ENCODE assay signal across 36 cellular contexts in genomic region chr13:34752561-34752960, GRCh38.
"Had no signal": no experiment of that assay in that cellular context is flagged by ENCODE, and none has a peak within 500 bp of the region (broad histone marks: within the 10 kb centered on the region; RNA-seq: fewer than 3 reads in every experiment).

No MANE protein-coding gene starts in this region.

- H3K36me3 ChIP-seq: adrenal gland, ascending aorta, cardiac muscle cell had no signal

- H3K4me1 ChIP-seq: ascending aorta had no signal

- H3K4me3 Mint-ChIP-seq: activated B cell treated with CpG ODN at 0.5 μM for 24 hours; activated CD4-positive, alpha-beta memory T cell treated with anti-CD3 and anti-CD28 coated beads for 36 hours; activated CD4-positive, alpha-beta T cell treated with anti-CD3 and anti-CD28 coated beads, Interleukin-2, amount 10 ng/mL, durations not matched to agents 24 days and 14 days; activated CD8-positive, alpha-beta T cell treated with anti-CD3 and anti-CD28 coated beads for 36 hours; activated naive CD4-positive, alpha-beta T cell treated with anti-CD3 and anti-CD28 coated beads for 36 hours; activated naive CD8-positive, alpha-beta T cell treated with anti-CD3 and anti-CD28 coated beads for 36 hours; activated T-cell treated with anti-CD3 and anti-CD28 coated beads, Interleukin-2, amount 50 U/mL, for 4 hours; activated T-cell treated with anti-CD3 and anti-CD28 coated beads, Interleukin-2, amount 50 U/mL, for 72 hours; activated T-helper 1 cell treated with anti-CD3 and anti-CD28 coated beads, Interleukin-12 subunit alpha, Interleukin-12 subunit beta, Interleukin-2, Interleukin-4 antibody, amounts not matched to agents 30 ng/mL and 10 ng/mL and 1 ng/mL, durations not matched to agents 14 hours and 24 hours and 36 hours; activated T-helper 17 cell treated with anti-CD3 and anti-CD28 coated beads, Interleukin-2, amount 50 U/mL, for 72 hours; brain; central memory CD8-positive, alpha-beta T cell; T-helper 1 cell treated with Interleukin-12 subunit alpha and Interleukin-12 subunit beta and Interleukin-4 antibody, amounts not matched to agents 30 μg/mL and 1 μg/mL, for 36 hours; T-helper 2 cell treated with Interferon-gamma antibody and Interleukin-4, amounts not matched to agents 5 μg/mL and 100 μg/mL, for 36 hours had no signal

- H3K9me3 ChIP-seq: adrenal gland, ascending aorta had no signal

- H3K27me3 ChIP-seq: adrenal gland, ascending aorta had no signal

- H3K27ac ChIP-seq: adrenal gland, ascending aorta, cardiac muscle cell, VCaP had no signal

- ATAC-seq: activated CD8-positive, alpha-beta T cell treated with anti-CD3 and anti-CD28 coated beads for 36 hours; activated naive CD4-positive, alpha-beta T cell treated with anti-CD3 and anti-CD28 coated beads, Interleukin-2, amount 50 U/mL, for 72 hours; activated T-cell treated with anti-CD3 and anti-CD28 coated beads, Interleukin-2, amount 50 U/mL, for 4 hours; activated T-cell treated with anti-CD3 and anti-CD28 coated beads, Interleukin-2, amount 50 U/mL, for 72 hours; activated T-helper 17 cell treated with anti-CD3 and anti-CD28 coated beads, Interleukin-2, amount 50 U/mL, for 72 hours had no signal

- H3K9me3 Mint-ChIP-seq: activated B cell treated with CpG ODN at 0.5 μM for 24 hours; activated CD4-positive, alpha-beta memory T cell treated with anti-CD3 and anti-CD28 coated beads for 36 hours; activated CD8-positive, alpha-beta T cell treated with anti-CD3 and anti-CD28 coated beads for 36 hours; activated naive CD8-positive, alpha-beta T cell treated with anti-CD3 and anti-CD28 coated beads for 36 hours; activated T-cell treated with anti-CD3 and anti-CD28 coated beads, Interleukin-2, amount 50 U/mL, for 4 hours; activated T-cell treated with anti-CD3 and anti-CD28 coated beads, Interleukin-2, amount 50 U/mL, for 72 hours; activated T-helper 1 cell treated with anti-CD3 and anti-CD28 coated beads, Interleukin-12 subunit alpha, Interleukin-12 subunit beta, Interleukin-2, Interleukin-4 antibody, amounts not matched to agents 30 ng/mL and 10 ng/mL and 1 ng/mL, durations not matched to agents 14 hours and 24 hours and 36 hours; activated T-helper 17 cell treated with anti-CD3 and anti-CD28 coated beads, Interleukin-2, amount 50 U/mL, for 72 hours; brain; T-helper 2 cell treated with Interferon-gamma antibody and Interleukin-4, amounts not matched to agents 5 μg/mL and 100 μg/mL, for 36 hours had no signal

- H3K36me3 Mint-ChIP-seq: activated CD4-positive, alpha-beta memory T cell treated with anti-CD3 and anti-CD28 coated beads for 36 hours; activated naive CD4-positive, alpha-beta T cell treated with anti-CD3 and anti-CD28 coated beads, Interleukin-2, amount 50 U/mL, for 72 hours; activated naive CD8-positive, alpha-beta T cell treated with anti-CD3 and anti-CD28 coated beads for 36 hours; brain had no signal

- H3K4me1 Mint-ChIP-seq: activated B cell treated with CpG ODN at 0.5 μM for 24 hours; activated CD4-positive, alpha-beta T cell treated with anti-CD3 and anti-CD28 coated beads, Interleukin-2, amount 10 ng/mL, durations not matched to agents 24 days and 14 days; activated T-helper 17 cell treated with anti-CD3 and anti-CD28 coated beads, Interleukin-2, amount 50 U/mL, for 72 hours; central memory CD8-positive, alpha-beta T cell had no signal

- H3K27me3 Mint-ChIP-seq: central memory CD8-positive, alpha-beta T cell had no signal

- H3K4me3 ChIP-seq: adrenal gland, ascending aorta, cardiac muscle cell had no signal

- H3K27ac Mint-ChIP-seq: activated B cell treated with CpG ODN at 0.5 μM for 24 hours; activated CD4-positive, alpha-beta memory T cell treated with anti-CD3 and anti-CD28 coated beads for 36 hours; activated CD4-positive, alpha-beta T cell treated with anti-CD3 and anti-CD28 coated beads, Interleukin-2, amount 10 ng/mL, durations not matched to agents 24 days and 14 days; activated CD8-positive, alpha-beta T cell treated with anti-CD3 and anti-CD28 coated beads for 36 hours; activated naive CD4-positive, alpha-beta T cell treated with anti-CD3 and anti-CD28 coated beads for 36 hours; activated naive CD4-positive, alpha-beta T cell treated with anti-CD3 and anti-CD28 coated beads, Interleukin-2, amount 50 U/mL, for 72 hours; activated naive CD8-positive, alpha-beta T cell treated with anti-CD3 and anti-CD28 coated beads for 36 hours; activated T-cell treated with anti-CD3 and anti-CD28 coated beads, Interleukin-2, amount 50 U/mL, for 72 hours; activated T-helper 1 cell treated with anti-CD3 and anti-CD28 coated beads, Interleukin-12 subunit alpha, Interleukin-12 subunit beta, Interleukin-2, Interleukin-4 antibody, amounts not matched to agents 30 ng/mL and 10 ng/mL and 1 ng/mL, durations not matched to agents 14 hours and 24 hours and 36 hours; activated T-helper 17 cell treated with anti-CD3 and anti-CD28 coated beads, Interleukin-2, amount 50 U/mL, for 72 hours; brain; T-helper 1 cell treated with Interleukin-12 subunit alpha and Interleukin-12 subunit beta and Interleukin-4 antibody, amounts not matched to agents 30 μg/mL and 1 μg/mL, for 36 hours; T-helper 2 cell treated with Interferon-gamma antibody and Interleukin-4, amounts not matched to agents 5 μg/mL and 100 μg/mL, for 36 hours had no signal

- DNase-seq: activated B cell treated with CpG ODN at 0.5 μM for 24 hours; activated CD4-positive, alpha-beta memory T cell treated with anti-CD3 and anti-CD28 coated beads for 36 hours; activated CD4-positive, alpha-beta T cell treated with anti-CD3 and anti-CD28 coated beads for 4 hours; activated CD4-positive, alpha-beta T cell treated with anti-CD3 and anti-CD28 coated beads, Interleukin-2, amount 10 ng/mL, durations not matched to agents 24 days and 14 days; activated CD4-positive, alpha-beta T cell treated with anti-CD3 and anti-CD28 coated beads, Interleukin-2, amount 50 U/mL, for 1 hour; activated CD4-positive, alpha-beta T cell treated with anti-CD3 and anti-CD28 coated beads, Interleukin-2, amount 50 U/mL, for 4 hours; activated CD4-positive, CD25-positive, alpha-beta regulatory T cell treated with anti-CD3 and anti-CD28 coated beads, Interleukin-2, amount 50 U/mL, for 72 hours; activated CD8-positive, alpha-beta memory T cell treated with anti-CD3 and anti-CD28 coated beads, Interleukin-2, amount 50 U/mL, for 4 hours; activated CD8-positive, alpha-beta T cell treated with anti-CD3 and anti-CD28 coated beads for 36 hours; activated effector memory CD4-positive, alpha-beta T cell treated with anti-CD3 and anti-CD28 coated beads, Interleukin-2, amount 50 U/mL, for 16 hours; activated gamma-delta T cell treated with Interleukin-2 at 50 U/mL for 16 hours; activated naive CD4-positive, alpha-beta T cell; activated naive CD4-positive, alpha-beta T cell treated with anti-CD3 and anti-CD28 coated beads for 36 hours; activated naive CD4-positive, alpha-beta T cell treated with anti-CD3 and anti-CD28 coated beads, Interleukin-2, amount 50 U/mL, for 16 hours; activated naive CD8-positive, alpha-beta T cell treated with anti-CD3 and anti-CD28 coated beads for 36 hours; activated T-cell treated with anti-CD3 and anti-CD28 coated beads for 4 hours; activated T-cell treated with anti-CD3 and anti-CD28 coated beads, Interleukin-2, amount 50 U/mL, for 1 hour; activated T-cell treated with anti-CD3 and anti-CD28 coated beads, Interleukin-2, amount 50 U/mL, for 4 hours; activated T-cell treated with anti-CD3 and anti-CD28 coated beads, Interleukin-2, amount 50 U/mL, for 72 hours; adrenal gland; amniotic stem cell; caudate nucleus; cerebellar nuclear complex; T-helper 1 cell; T-helper 2 cell; T-helper 9 cell had no signal
